7 cellular contexts compared by ENCODE assay signal in genomic region chr1:200971955-200972711, GRCh38.
DNase-seq lines count a peak whose midpoint lies in the region; ATAC-seq and TF ChIP-seq lines count a peak whose summit lies in the region.

No MANE protein-coding gene starts in this region.

- no peak for ATAC-seq in GM19467 (IDR thresholded peaks at IDR 0.05; ENCODE audit: unreplicated experiment)

- DNase-seq in NCI-H1930 (lab: John Stamatoyannopoulos, UW) (peak; percentile 8 to 39), left kidney (ENCODE audit: low read depth, low spot score) (peak; percentile 86)
- DNase-seq in central memory CD4-positive, alpha-beta T cell, result peak; percentile 52
- peak; percentile 64 for DNase-seq in stimulated activated CD4-positive, alpha-beta T cell treated with anti-CD3 and anti-CD28 coated beads, Interleukin-4, amount 100 ng/mL, for 24 hours

- H3K4me3 ChIP-seq in WI38 (ENCODE audit: low read depth, low read length), result no peak overlapping the region

- TF ChIP-seq CTCF in GM12872 (IDR thresholded peaks at IDR 0.05; ENCODE audit: insufficient read depth, low read depth, low read length), result peak; percentile 69
- TF ChIP-seq CTCF in WI38 (IDR thresholded peaks at IDR 0.05; ENCODE audit: low read depth, low read length), result peak; percentile 44

Comparison
In these comparisons a context has a peak if more than half of its experiments do, and no peak if none do; other contexts are left out.
1. DNase-seq: peak in every context shown above with its lines; median percentile 86 in left kidney; 64 in stimulated activated CD4-positive, alpha-beta T cell treated with anti-CD3 and anti-CD28 coated beads, Interleukin-4, amount 100 ng/mL, for 24 hours; 52 in central memory CD4-positive, alpha-beta T cell; 24 in NCI-H1930.